Comparison of ENCODE assay signal across 11 cellular contexts in genomic region chr9:120436937-120437592, GRCh38.
DNase-seq lines count a peak whose midpoint lies in the region; ATAC-seq and TF ChIP-seq lines count a peak whose summit lies in the region.
"Had no signal": no experiment of that assay in that cellular context is flagged by ENCODE, and none has a peak within 500 bp of the region (broad histone marks: within the 10 kb centered on the region; RNA-seq: fewer than 3 reads in every experiment).

No MANE protein-coding gene starts in this region.

- POLR2A ChIA-PET in activated CD8-positive, alpha-beta T cell treated with anti-CD3 and anti-CD28 coated beads, Interleukin-2, amount 10 ng/mL, durations not matched to agents 7 days and 5 days (lab: Charles Lee) = no interaction called here

- H3K4me3 ChIP-seq in lung = no peak overlapping the region
- H3K4me3 ChIP-seq: PC-9 had no signal

- peaks cover 46% of the 10 kb centered on the region for H3K36me3 Mint-ChIP-seq in activated CD8-positive, alpha-beta memory T cell treated with anti-CD3 and anti-CD28 coated beads, Interleukin-2, amount 10 ng/mL, durations not matched to agents 7 days and 5 days
- peaks cover 58% of the 10 kb centered on the region for H3K36me3 Mint-ChIP-seq in activated CD8-positive, alpha-beta T cell treated with anti-CD3 and anti-CD28 coated beads, Interleukin-2, amount 10 ng/mL, durations not matched to agents 7 days and 5 days (ENCODE audit: low read depth)

- ATAC-seq in activated CD8-positive, alpha-beta memory T cell treated with anti-CD3 and anti-CD28 coated beads, Interleukin-2, amount 10 ng/mL, durations not matched to agents 7 days and 5 days = peak; percentile 50
- peak; percentile 31 for ATAC-seq in activated CD8-positive, alpha-beta T cell treated with anti-CD3 and anti-CD28 coated beads, Interleukin-2, amount 10 ng/mL, durations not matched to agents 7 days and 5 days
- peak; percentile 25 for ATAC-seq in lung (ENCODE audit: insufficient read depth, low FRiP score)
- no peak for ATAC-seq in activated CD4-positive, CD25-positive, alpha-beta regulatory T cell treated with anti-CD3 and anti-CD28 coated beads, Interleukin-2, amount 50 U/mL, for 24 hours

- no peaks in the 10 kb centered on the region for H3K9me3 Mint-ChIP-seq in activated CD8-positive, alpha-beta memory T cell treated with anti-CD3 and anti-CD28 coated beads, Interleukin-2, amount 10 ng/mL, durations not matched to agents 7 days and 5 days (ENCODE audit: low read depth)
- H3K9me3 Mint-ChIP-seq in activated CD8-positive, alpha-beta T cell treated with anti-CD3 and anti-CD28 coated beads, Interleukin-2, amount 10 ng/mL, durations not matched to agents 7 days and 5 days (ENCODE audit: insufficient read depth) = no peaks in the 10 kb centered on the region

- no peak for TF ChIP-seq CTCF in lung (IDR thresholded peaks at IDR 0.05; ENCODE audit: control extremely low read depth, extremely low read depth)

- CTCF ChIA-PET in activated CD8-positive, alpha-beta memory T cell treated with anti-CD3 and anti-CD28 coated beads, Interleukin-2, amount 10 ng/mL, durations not matched to agents 7 days and 5 days (lab: Charles Lee) = interaction anchor here (0.9 kb wide), 1 partner anchor 40 kb away, joined by 3 read pairs; no protein-coding TSS in a partner anchor
- CTCF ChIA-PET in activated CD8-positive, alpha-beta T cell treated with anti-CD3 and anti-CD28 coated beads, Interleukin-2, amount 10 ng/mL, durations not matched to agents 7 days and 5 days (lab: Charles Lee) = interaction anchor here (1.3 to 3.7 kb wide), 2 partner anchors 10 to 14 kb away, joined by 4 to 19 read pairs; no protein-coding TSS in a partner anchor

- H3K27me3 Mint-ChIP-seq in activated CD8-positive, alpha-beta memory T cell treated with anti-CD3 and anti-CD28 coated beads, Interleukin-2, amount 10 ng/mL, durations not matched to agents 7 days and 5 days = no peaks in the 10 kb centered on the region
- H3K27me3 Mint-ChIP-seq in activated CD8-positive, alpha-beta T cell treated with anti-CD3 and anti-CD28 coated beads, Interleukin-2, amount 10 ng/mL, durations not matched to agents 7 days and 5 days (ENCODE audit: low read depth) = no peaks in the 10 kb centered on the region

- H3K4me1 Mint-ChIP-seq in activated CD8-positive, alpha-beta memory T cell treated with anti-CD3 and anti-CD28 coated beads, Interleukin-2, amount 10 ng/mL, durations not matched to agents 7 days and 5 days = peaks cover 40% of the 10 kb centered on the region
- peaks cover 24% of the 10 kb centered on the region for H3K4me1 Mint-ChIP-seq in activated CD8-positive, alpha-beta T cell treated with anti-CD3 and anti-CD28 coated beads, Interleukin-2, amount 10 ng/mL, durations not matched to agents 7 days and 5 days (ENCODE audit: low read depth)

- peak overlapping the region; percentile 16 for H3K27ac Mint-ChIP-seq in activated CD8-positive, alpha-beta memory T cell treated with anti-CD3 and anti-CD28 coated beads, Interleukin-2, amount 10 ng/mL, durations not matched to agents 7 days and 5 days
- no peak overlapping the region for H3K27ac Mint-ChIP-seq in activated CD8-positive, alpha-beta T cell treated with anti-CD3 and anti-CD28 coated beads, Interleukin-2, amount 10 ng/mL, durations not matched to agents 7 days and 5 days

- H3K4me3 Mint-ChIP-seq in activated CD8-positive, alpha-beta memory T cell treated with anti-CD3 and anti-CD28 coated beads, Interleukin-2, amount 10 ng/mL, durations not matched to agents 7 days and 5 days = no peak overlapping the region
- H3K4me3 Mint-ChIP-seq in activated CD8-positive, alpha-beta T cell treated with anti-CD3 and anti-CD28 coated beads, Interleukin-2, amount 10 ng/mL, durations not matched to agents 7 days and 5 days = no peak overlapping the region

- H3K27ac ChIP-seq in lung (ENCODE audit: low read depth in 1 of 2, low read length in 1 of 2) = peak overlapping the region in 1 of 2 donors; percentile 20
- H3K27ac ChIP-seq: PC-9 had no signal

- in situ Hi-C loops in ACHN (cut with HindIII; ENCODE audit: low pct_ligation_motif_present, low pct_unique_long_range_greater_than_20kb, low sequenced_read_pairs) = no loop called here

- no peaks in the 10 kb centered on the region for H3K27me3 ChIP-seq in lung (ENCODE audit: control insufficient read depth, insufficient read depth)

- H3K4me1 ChIP-seq in lung (ENCODE audit: control insufficient read depth in 2 of 2, insufficient read depth in 2 of 2, low read length in 2 of 2) = peaks cover 4 to 14% of the 10 kb centered on the region in 2 donors

- peak; percentile 73 for DNase-seq in activated CD8-positive, alpha-beta memory T cell treated with anti-CD3 and anti-CD28 coated beads, Interleukin-2, amount 10 ng/mL, durations not matched to agents 7 days and 5 days
- no peak for DNase-seq in activated CD8-positive, alpha-beta memory T cell treated with anti-CD3 and anti-CD28 coated beads, Interleukin-2, amount 50 U/mL, for 4 hours
- DNase-seq in activated CD8-positive, alpha-beta T cell treated with anti-CD3 and anti-CD28 coated beads, Interleukin-2, amount 10 ng/mL, durations not matched to agents 7 days and 5 days = peak; percentile 36
- DNase-seq in lung (ENCODE audit: low spot score) (peak; percentile 61), ACHN (no peak), amniotic stem cell (lab: John Stamatoyannopoulos, UW) (no peak)
- no peak for DNase-seq in activated T-cell treated with anti-CD3 and anti-CD28 coated beads, Interleukin-2, amount 50 U/mL, for 1 hour
- DNase-seq: DND-41; effector CD8-positive, alpha-beta T cell; PC-9 had no signal

- 48 to 61% methylated on average over 11 of the region's 11 CpGs for WGBS in lung, 2 donors

- H3K9me3 ChIP-seq in lung (ENCODE audit: control insufficient read depth in 2 of 2, insufficient read depth in 1 of 2, low read length in 1 of 2) = no peaks in the 10 kb centered on the region

- H3K36me3 ChIP-seq in lung (ENCODE audit: control insufficient read depth in 2 of 2, insufficient read depth in 2 of 2, low read length in 2 of 2) = peaks cover 0 to 5% of the 10 kb centered on the region in 2 donors

Comparison
In these comparisons a context has a peak if more than half of its experiments do, and no peak if none do; other contexts are left out.
1. DNase-seq: peak in activated CD8-positive, alpha-beta memory T cell treated with anti-CD3 and anti-CD28 coated beads, Interleukin-2, amount 10 ng/mL, durations not matched to agents 7 days and 5 days (single experiment), activated CD8-positive, alpha-beta T cell treated with anti-CD3 and anti-CD28 coated beads, Interleukin-2, amount 10 ng/mL, durations not matched to agents 7 days and 5 days (single experiment) and lung (single experiment); none in activated CD8-positive, alpha-beta memory T cell treated with anti-CD3 and anti-CD28 coated beads, Interleukin-2, amount 50 U/mL, for 4 hours (single experiment), activated T-cell treated with anti-CD3 and anti-CD28 coated beads, Interleukin-2, amount 50 U/mL, for 1 hour (single experiment), ACHN (single experiment) and amniotic stem cell (single experiment).
2. ATAC-seq: peak in activated CD8-positive, alpha-beta memory T cell treated with anti-CD3 and anti-CD28 coated beads, Interleukin-2, amount 10 ng/mL, durations not matched to agents 7 days and 5 days (single experiment), activated CD8-positive, alpha-beta T cell treated with anti-CD3 and anti-CD28 coated beads, Interleukin-2, amount 10 ng/mL, durations not matched to agents 7 days and 5 days (single experiment) and lung (single experiment); none in activated CD4-positive, CD25-positive, alpha-beta regulatory T cell treated with anti-CD3 and anti-CD28 coated beads, Interleukin-2, amount 50 U/mL, for 24 hours (0 of 2).